Comparison of ENCODE assay signal across 14 cellular contexts in the genomic region with DNA sequence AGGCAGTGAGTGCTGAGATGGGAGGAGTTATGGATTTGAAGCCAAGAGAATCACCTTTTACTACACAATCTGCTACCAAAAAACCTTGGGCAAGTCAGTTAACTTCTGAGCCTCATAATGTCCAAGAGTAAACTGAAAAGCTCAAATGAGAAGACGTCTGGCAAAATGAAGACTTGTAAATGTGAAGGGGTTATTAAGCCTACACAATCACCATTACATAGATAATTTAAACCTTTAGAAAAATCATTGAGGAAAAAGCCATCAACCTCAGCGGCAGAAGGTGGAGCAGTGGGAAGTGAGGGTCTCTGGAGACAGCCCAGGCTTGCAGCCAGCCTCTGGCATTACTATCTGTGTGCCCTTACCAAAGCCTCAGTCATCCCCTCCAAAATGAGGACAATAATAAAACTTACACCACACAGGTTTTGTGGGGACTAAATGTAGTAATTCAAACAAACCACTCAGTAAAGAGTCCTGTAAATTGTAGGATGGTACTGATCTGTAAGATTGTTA. TPM values are rescaled to one million over a fixed set of nuclear protein-coding genes. Genes with fewer than 3 reads are reported as not detected.
DNase-seq lines count a peak whose midpoint lies in the region; ATAC-seq and TF ChIP-seq lines count a peak whose summit lies in the region.
"Had no signal": no experiment of that assay in that cellular context is flagged by ENCODE, and none has a peak within 500 bp of the region (broad histone marks: within the 10 kb centered on the region; RNA-seq: fewer than 3 reads in every experiment).

No MANE protein-coding gene starts in this region.

- peaks cover 5% of the 10 kb centered on the region for H3K27me3 Mint-ChIP-seq in glutamatergic neuron (ENCODE audit: unreplicated experiment)

- in situ Hi-C loops in G401 (cut with HindIII; ENCODE audit: low sequenced_read_pairs), result no loop called here

- TF ChIP-seq CTCF in glutamatergic neuron (IDR thresholded peaks at IDR 0.05; ENCODE audit: partially characterized antibody, unreplicated experiment), result no peak

- ATAC-seq in GM21360 (IDR thresholded peaks at IDR 0.05; ENCODE audit: unreplicated experiment), result no peak
- ATAC-seq in HG03520 (IDR thresholded peaks at IDR 0.05; ENCODE audit: unreplicated experiment), result no peak
- ATAC-seq: A549; CD8-positive, alpha-beta T cell had no signal

- H3K36me3 Mint-ChIP-seq in glutamatergic neuron (ENCODE audit: unreplicated experiment), result no peaks in the 10 kb centered on the region
- H3K36me3 Mint-ChIP-seq: CD8-positive, alpha-beta T cell had no signal

- H3K4me1 Mint-ChIP-seq in glutamatergic neuron (ENCODE audit: low read depth, unreplicated experiment), result peaks cover 17% of the 10 kb centered on the region

- H3K4me3 Mint-ChIP-seq in glutamatergic neuron (ENCODE audit: unreplicated experiment), result peak overlapping the region; percentile 91
- H3K4me3 Mint-ChIP-seq: CD8-positive, alpha-beta T cell; HFFc6 had no signal

- DNase-seq in G401 (ENCODE audit: low spot score) (peak; percentile 76), NCI-H1092 (lab: John Stamatoyannopoulos, UW) (peak; percentile 25), NCI-H69 (lab: John Stamatoyannopoulos, UW) (peak; percentile 72), glutamatergic neuron (no peak)
- DNase-seq: BE2C; CD8-positive, alpha-beta T cell; COR-L47; DMS53; HCEC 1CT; HFFc6 had no signal

- peaks cover 15% of the 10 kb centered on the region for H3K9me3 Mint-ChIP-seq in glutamatergic neuron (ENCODE audit: unreplicated experiment)
- H3K9me3 Mint-ChIP-seq: CD8-positive, alpha-beta T cell; HFFc6 had no signal

- peak overlapping the region; percentile 68 for H3K27ac Mint-ChIP-seq in glutamatergic neuron (ENCODE audit: unreplicated experiment)
- H3K27ac Mint-ChIP-seq: CD8-positive, alpha-beta T cell; HFFc6 had no signal

RNA-seq across cellular contexts. Expression of gene CCDC175, which starts 50.5 kb away (rescaled TPM):
- total RNA-seq in G401 (2014; rRNA removed; shearing (Covaris generic)), result not detected in 2 replicates
- not detected for total RNA-seq in glutamatergic neuron (ENCODE audit: unreplicated experiment)
- total RNA-seq: CD8-positive, alpha-beta T cell; H4; HFFc6 had no signal
